ENCODE assay signal across 8 cellular contexts in the genomic region with DNA sequence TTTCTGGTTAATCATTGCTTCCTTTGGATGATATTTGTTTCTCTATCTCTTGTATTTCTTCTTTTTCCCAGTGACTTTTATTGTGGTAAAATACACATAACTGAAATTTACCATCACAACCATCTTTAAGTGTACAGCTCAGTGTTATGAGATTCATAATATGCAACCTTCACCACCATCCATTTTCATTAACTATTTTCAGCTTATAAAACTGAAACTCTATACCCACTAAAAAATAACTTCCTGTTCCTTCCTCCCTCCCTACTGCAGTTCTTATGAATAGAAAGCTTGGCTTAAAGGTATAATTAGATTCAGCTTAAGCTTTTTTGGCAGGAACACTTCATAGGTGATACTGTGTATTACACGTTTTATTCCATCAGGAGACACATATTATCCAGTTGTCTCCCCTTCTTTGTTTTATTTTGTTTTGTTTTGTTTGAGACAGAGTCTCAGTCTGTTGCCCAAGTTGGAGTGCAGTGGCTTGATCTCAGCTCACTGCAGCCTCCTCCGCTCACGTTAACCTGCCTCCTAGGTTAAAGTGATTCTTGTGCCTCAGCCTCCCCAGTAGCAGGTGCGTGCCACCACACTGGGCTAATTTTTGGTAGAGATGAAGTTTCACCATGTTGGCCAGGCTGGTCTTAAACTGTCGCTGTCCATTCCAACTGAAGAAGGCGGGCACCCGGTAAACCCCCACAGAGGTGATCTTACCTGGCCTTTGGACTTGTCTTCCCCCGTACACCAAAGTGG. TPM values are rescaled to one million over a fixed set of nuclear protein-coding genes. Genes with fewer than 3 reads are reported as not detected.
DNase-seq lines count a peak whose midpoint lies in the region; ATAC-seq and TF ChIP-seq lines count a peak whose summit lies in the region.

No MANE protein-coding gene starts in this region.

- ATAC-seq in GM18499 (IDR thresholded peaks at IDR 0.05; ENCODE audit: insufficient read depth, unreplicated experiment) (peak; percentile 89), GM19463 (IDR thresholded peaks at IDR 0.05; ENCODE audit: unreplicated experiment) (peak; percentile 85), HG03354 (IDR thresholded peaks at IDR 0.05; ENCODE audit: poor library complexity, severe bottlenecking, unreplicated experiment) (peak; percentile 94), activated B cell treated with CpG ODN at 0.5 μM for 24 hours (ENCODE audit: low read depth) (peak; percentile 52), sciatic nerve (no peak), right cardiac atrium (no peak)

- POLR2A ChIA-PET in activated B cell treated with CpG ODN at 0.5 μM for 24 hours (lab: Charles Lee), result interaction anchor here (0.5 to 1.0 kb wide), 3 partner anchors 25 to 564 kb away, joined by 3 to 6 read pairs (median 3); a partner anchor contains a TSS

- DNase-seq in activated B cell treated with CpG ODN at 0.5 μM for 24 hours (no peak), sciatic nerve (ENCODE audit: low spot score) (no peak), pons (ENCODE audit: low spot score) (no peak), right cardiac atrium (no peak)
- no peak for DNase-seq in effector CD4-positive, alpha-beta T cell

- H3K4me1 Mint-ChIP-seq in activated B cell treated with CpG ODN at 0.5 μM for 24 hours, result peaks cover 12% of the 10 kb centered on the region

- no peak overlapping the region for H3K27ac ChIP-seq in right cardiac atrium (ENCODE audit: low read length)

- H3K9me3 ChIP-seq in right cardiac atrium (ENCODE audit: control insufficient read depth, low read length), result no peaks in the 10 kb centered on the region

- H3K27me3 Mint-ChIP-seq in activated B cell treated with CpG ODN at 0.5 μM for 24 hours, result no peaks in the 10 kb centered on the region

- no peak for TF ChIP-seq CTCF in activated B cell treated with CpG ODN at 0.5 μM for 24 hours (IDR thresholded peaks at IDR 0.05)

- H3K9me3 Mint-ChIP-seq in activated B cell treated with CpG ODN at 0.5 μM for 24 hours, result no peaks in the 10 kb centered on the region

- 92% methylated on average over 8 of the region's 8 CpGs for WGBS in right cardiac atrium

- H3K4me3 ChIP-seq in right cardiac atrium (ENCODE audit: low read length), result no peak overlapping the region

- H3K36me3 Mint-ChIP-seq in activated B cell treated with CpG ODN at 0.5 μM for 24 hours (ENCODE audit: low read depth), result no peaks in the 10 kb centered on the region

- H3K27ac Mint-ChIP-seq in activated B cell treated with CpG ODN at 0.5 μM for 24 hours, result peak overlapping the region; percentile 54

- no peaks in the 10 kb centered on the region for H3K4me1 ChIP-seq in right cardiac atrium (ENCODE audit: control insufficient read depth, insufficient read depth, low read length)

- CTCF ChIA-PET in activated B cell treated with CpG ODN at 0.5 μM for 24 hours (lab: Charles Lee), result interaction anchor here (0.9 to 3.3 kb wide), 3 partner anchors 19 to 649 kb away, joined by 3 to 12 read pairs (median 3); no protein-coding TSS in a partner anchor

- intact Hi-C loops in activated B cell treated with CpG ODN at 0.5 μM for 24 hours (cut with micrococcal nuclease) (loop anchor here (2.0 kb wide), 1 partner anchor 46 kb away; no protein-coding TSS in a partner anchor), sciatic nerve (cut with DNase I) (no loop called here), right cardiac atrium (cut with DNase I) (no loop called here)

- peak overlapping the region; percentile 49 for H3K4me3 Mint-ChIP-seq in activated B cell treated with CpG ODN at 0.5 μM for 24 hours

- H3K27me3 ChIP-seq in right cardiac atrium (ENCODE audit: control insufficient read depth, insufficient read depth), result no peaks in the 10 kb centered on the region

RNA-seq across cellular contexts. Expression of a gene that starts 45.1 kb away (rescaled TPM):
- total RNA-seq in activated B cell treated with CpG ODN at 0.5 μM for 24 hours (26.4 and 30.0 TPM in 2 replicates), sciatic nerve (10.6 TPM), right cardiac atrium (10 to 100 TPM in 1 of 4 donors, 1 to 10 TPM in 3; 6.9 to 11.2 (median 8.9) TPM)
- 5.0 TPM for polyA plus RNA-seq in right cardiac atrium

RNA-seq across cellular contexts. Expression of a gene that starts 53.0 kb away (rescaled TPM):
- total RNA-seq in activated B cell treated with CpG ODN at 0.5 μM for 24 hours (5.2 and 6.5 TPM in 2 replicates), sciatic nerve (11.3 TPM), right cardiac atrium (1 to 10 TPM; 2.0 to 5.8 (median 5.2) TPM)
- 1.2 TPM for polyA plus RNA-seq in right cardiac atrium

Comparison
In these comparisons a context has a peak if more than half of its experiments do, and no peak if none do; other contexts are left out.
1. ATAC-seq: peak in GM18499 (single experiment), GM19463 (single experiment), HG03354 (single experiment) and activated B cell treated with CpG ODN at 0.5 μM for 24 hours (single experiment); none in sciatic nerve (single experiment) and right cardiac atrium (0 of 2).